In the genomic region with DNA sequence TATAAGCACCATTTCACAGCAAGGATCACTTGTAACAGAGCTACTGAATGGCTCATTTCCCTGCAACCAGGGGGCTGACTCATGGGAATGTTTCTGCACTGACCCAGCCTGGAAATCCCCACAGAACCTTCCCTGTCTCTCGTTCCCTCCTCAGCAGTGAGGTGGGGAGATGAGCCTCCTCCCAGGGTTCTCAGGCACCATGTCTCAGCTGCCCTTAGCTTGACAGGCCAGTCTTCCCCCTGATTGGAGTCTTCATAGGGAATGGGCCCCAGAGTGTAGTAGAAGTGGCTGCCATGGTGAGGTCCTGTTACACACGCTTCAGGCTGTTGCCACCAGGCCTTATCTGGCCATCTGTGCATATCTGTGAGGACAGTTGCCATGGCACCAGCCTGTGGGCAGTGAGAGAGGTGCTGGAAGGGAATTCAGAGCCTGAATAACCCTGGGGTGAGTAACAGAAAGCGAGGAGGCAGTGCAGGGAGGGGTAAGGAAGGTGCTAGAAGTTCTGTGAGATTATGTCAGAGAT, we compare ENCODE assay signal across 8 cellular contexts.
DNase-seq lines count a peak whose midpoint lies in the region; ATAC-seq and TF ChIP-seq lines count a peak whose summit lies in the region.

No MANE protein-coding gene starts in this region.

- CTCF ChIA-PET in CD4-positive, alpha-beta T cell (lab: Charles Lee): no interaction called here

- POLR2A ChIA-PET in CD4-positive, alpha-beta T cell (lab: Charles Lee): no interaction called here

- H3K36me3 Mint-ChIP-seq in CD4-positive, alpha-beta T cell (ENCODE audit: low read depth): no peaks in the 10 kb centered on the region

- DNase-seq in AG08396 (ENCODE audit: low spot score) (peak; percentile 81), NCI-H69 (lab: John Stamatoyannopoulos, UW) (peak; percentile 92), epithelial cell of esophagus (ENCODE audit: low read depth) (peak; percentile 99), gastrocnemius medialis (no peak), hippocampal formation (lab: John Stamatoyannopoulos, UW) (no peak)
- DNase-seq in CD4-positive, alpha-beta T cell: no peak

- peaks cover 9% of the 10 kb centered on the region for H3K27me3 Mint-ChIP-seq in CD4-positive, alpha-beta T cell

- peak overlapping the region in 2 of 4 donors; percentile 31 to 61 for H3K27ac ChIP-seq in gastrocnemius medialis
- H3K27ac ChIP-seq in CD4-positive, alpha-beta T cell (ENCODE audit: low read depth, low read length): no peak overlapping the region

- ATAC-seq in GM19463 (IDR thresholded peaks at IDR 0.05; ENCODE audit: unreplicated experiment): peak; percentile 63
- peak; percentile 28 to 54 for ATAC-seq in gastrocnemius medialis
- no peak for ATAC-seq in GM18861 (IDR thresholded peaks at IDR 0.05; ENCODE audit: unreplicated experiment)
- ATAC-seq in CD4-positive, alpha-beta T cell (ENCODE audit: poor library complexity): no peak

- no peaks in the 10 kb centered on the region for H3K4me1 ChIP-seq in gastrocnemius medialis

- no peaks in the 10 kb centered on the region for H3K9me3 ChIP-seq in gastrocnemius medialis
- no peaks in the 10 kb centered on the region for H3K9me3 ChIP-seq in CD4-positive, alpha-beta T cell (ENCODE audit: control insufficient read depth, low read length)

- in situ Hi-C loops in gastrocnemius medialis (cut with MboI; ENCODE audit: low sequenced_read_pairs in 4 of 4): no loop called here

- no peak overlapping the region for H3K4me3 Mint-ChIP-seq in CD4-positive, alpha-beta T cell

- no peaks in the 10 kb centered on the region for H3K36me3 ChIP-seq in gastrocnemius medialis

- intact Hi-C loops in gastrocnemius medialis (cut with DNase I; ENCODE audit: low total_unique reads): no loop called here
- intact Hi-C loops in CD4-positive, alpha-beta T cell (cut with DNase I, micrococcal nuclease): no loop called here

- H3K27ac Mint-ChIP-seq in CD4-positive, alpha-beta T cell: no peak overlapping the region

- H3K9me3 Mint-ChIP-seq in CD4-positive, alpha-beta T cell: no peaks in the 10 kb centered on the region

- no peaks in the 10 kb centered on the region for H3K27me3 ChIP-seq in gastrocnemius medialis
- H3K27me3 ChIP-seq in CD4-positive, alpha-beta T cell (ENCODE audit: control insufficient read depth, insufficient read depth, low read length): no peaks in the 10 kb centered on the region

- TF ChIP-seq CTCF in epithelial cell of esophagus (IDR thresholded peaks at IDR 0.05; ENCODE audit: insufficient read depth, low read depth, low read length, missing control alignments) (no peak), gastrocnemius medialis (IDR thresholded peaks at IDR 0.05 in 4 of 5, conservative IDR thresholded peaks at IDR 0.05 in 1 of 5) (no peak)
- TF ChIP-seq CTCF in CD4-positive, alpha-beta T cell (IDR thresholded peaks at IDR 0.05): no peak

- no peak overlapping the region for H3K4me3 ChIP-seq in epithelial cell of esophagus (ENCODE audit: low read length)
- no peak overlapping the region for H3K4me3 ChIP-seq in gastrocnemius medialis

- no peak for TF ChIP-seq POLR2A in gastrocnemius medialis (IDR thresholded peaks at IDR 0.05)

- no peaks in the 10 kb centered on the region for H3K4me1 Mint-ChIP-seq in CD4-positive, alpha-beta T cell (ENCODE audit: low read depth)

Comparison
In these comparisons a context has a peak if more than half of its experiments do, and no peak if none do; other contexts are left out.
1. DNase-seq: peak in AG08396 (single experiment), NCI-H69 (single experiment) and epithelial cell of esophagus (single experiment); none in gastrocnemius medialis (0 of 2), CD4-positive, alpha-beta T cell (0 of 10) and hippocampal formation (0 of 2).
2. ATAC-seq: peak in GM19463 (single experiment) and gastrocnemius medialis (2 of 2); none in GM18861 (single experiment) and CD4-positive, alpha-beta T cell (single experiment).